In the genomic region with DNA sequence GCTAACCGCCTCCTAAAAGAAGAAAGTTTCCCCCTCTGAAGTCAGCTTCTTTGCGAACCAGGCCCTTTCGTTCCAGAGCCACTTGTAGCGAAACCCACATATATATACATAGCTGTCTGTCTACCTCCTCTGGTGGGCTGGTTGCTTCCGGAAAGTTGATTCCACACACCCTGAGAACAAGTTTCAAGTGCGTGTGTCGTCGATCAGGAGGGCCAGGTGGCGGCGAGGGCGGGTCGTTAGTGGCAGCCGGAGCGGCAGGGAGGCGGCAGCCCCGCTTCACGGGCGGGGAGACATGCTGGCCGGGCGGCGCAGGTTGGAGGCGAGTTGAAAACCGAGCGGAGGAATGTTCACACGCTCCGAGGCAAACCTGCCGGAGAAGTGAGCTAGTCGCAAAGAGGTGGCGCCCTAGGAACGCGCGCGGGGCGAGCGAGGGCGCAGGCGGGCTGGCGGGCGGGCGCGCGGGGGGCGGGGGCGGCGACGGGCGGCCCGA, we compare ENCODE assay signal across 8 cellular contexts. TPM values are rescaled to one million over a fixed set of nuclear protein-coding genes. Genes with fewer than 3 reads are reported as not detected.
A peak's percentile ranks its signal among the peaks of the same experiment; 100 is the strongest.
DNase-seq lines count a peak whose midpoint lies in the region; ATAC-seq and TF ChIP-seq lines count a peak whose summit lies in the region.

No MANE protein-coding gene starts in this region.

- H3K27me3 Mint-ChIP-seq in CD8-positive, alpha-beta T cell (ENCODE audit: low read depth), result peaks cover 74% of the 10 kb centered on the region
- H3K27me3 Mint-ChIP-seq in brain, result peaks cover 93% of the 10 kb centered on the region

- peak overlapping the region; percentile 92 for H3K4me2 ChIP-seq in smooth muscle cell

- H3K4me3 ChIP-seq in CD8-positive, alpha-beta T cell (ENCODE audit: low read depth, low read length), result peak overlapping the region; percentile 49
- H3K4me3 ChIP-seq in SK-N-MC, result peak overlapping the region; percentile 95
- peak overlapping the region; percentile 63 for H3K4me3 ChIP-seq in smooth muscle cell

- H3K9me3 Mint-ChIP-seq in CD8-positive, alpha-beta T cell, result no peaks in the 10 kb centered on the region
- H3K9me3 Mint-ChIP-seq in brain, result peaks cover 0 to 3% (median 0%) of the 10 kb centered on the region in 5 experiments

- CTCF ChIA-PET in CD8-positive, alpha-beta T cell (lab: Charles Lee), result no interaction called here

- peak overlapping the region; percentile 86 for H3K4me3 Mint-ChIP-seq in CD8-positive, alpha-beta T cell
- H3K4me3 Mint-ChIP-seq in brain, result peak overlapping the region; percentile 84 to 91 (median 85)

- H3K27me3 ChIP-seq in CD8-positive, alpha-beta T cell (ENCODE audit: insufficient read depth, low read length), result peaks cover 31% of the 10 kb centered on the region
- no peaks in the 10 kb centered on the region for H3K27me3 ChIP-seq in smooth muscle cell (ENCODE audit: low read depth)

- no peak overlapping the region for H3K27ac ChIP-seq in CD8-positive, alpha-beta T cell (ENCODE audit: low read depth, low read length)
- H3K27ac ChIP-seq in SK-N-MC (no peak overlapping the region), smooth muscle cell (ENCODE audit: low read depth) (peak overlapping the region; percentile 94)

- H3K4me1 Mint-ChIP-seq in CD8-positive, alpha-beta T cell (ENCODE audit: low read depth), result peaks cover 25% of the 10 kb centered on the region
- H3K4me1 Mint-ChIP-seq in brain, result peaks cover 32% of the 10 kb centered on the region

- no peaks in the 10 kb centered on the region for H3K36me3 Mint-ChIP-seq in CD8-positive, alpha-beta T cell
- no peaks in the 10 kb centered on the region for H3K36me3 Mint-ChIP-seq in brain

- TF ChIP-seq CTCF in CD8-positive, alpha-beta T cell (IDR thresholded peaks at IDR 0.05), result no peak
- no peak for TF ChIP-seq CTCF in brain (conservative IDR thresholded peaks at IDR 0.05)
- no peak for TF ChIP-seq CTCF in smooth muscle cell (IDR thresholded peaks at IDR 0.05; ENCODE audit: borderline replicate concordance, insufficient read depth, poor library complexity, severe bottlenecking)

- peak; percentile 64 for ATAC-seq in CD8-positive, alpha-beta T cell
- ATAC-seq in GM19372 (IDR thresholded peaks at IDR 0.05; ENCODE audit: low read depth, unreplicated experiment), result peak; percentile 79
- peak; percentile 82 for ATAC-seq in HG03432 (IDR thresholded peaks at IDR 0.05; ENCODE audit: unreplicated experiment)

- no peaks in the 10 kb centered on the region for H3K36me3 ChIP-seq in CD8-positive, alpha-beta T cell (ENCODE audit: insufficient read depth, low read length)
- no peaks in the 10 kb centered on the region for H3K36me3 ChIP-seq in SK-N-MC (ENCODE audit: insufficient read depth, low read length)
- no peaks in the 10 kb centered on the region for H3K36me3 ChIP-seq in smooth muscle cell (ENCODE audit: low read depth)

- peaks cover 22% of the 10 kb centered on the region for H3F3A ChIP-seq in smooth muscle cell (ENCODE audit: low read depth)

- POLR2A ChIA-PET in CD8-positive, alpha-beta T cell (lab: Charles Lee), result no interaction called here

- H3K9me3 ChIP-seq in CD8-positive, alpha-beta T cell (ENCODE audit: low read length), result no peaks in the 10 kb centered on the region
- H3K9me3 ChIP-seq in SK-N-MC (ENCODE audit: low read depth, low read length) (no peaks in the 10 kb centered on the region), smooth muscle cell (replicated peaks; ENCODE audit: low read depth) (no peaks in the 10 kb centered on the region)

- under 1% methylated on average over 22 of the region's 48 CpGs for WGBS in smooth muscle cell (ENCODE audit: low lambda C conversion rate)

- H3K9ac ChIP-seq in SK-N-MC (ENCODE audit: insufficient read length) (no peak overlapping the region), smooth muscle cell (ENCODE audit: low read depth) (peak overlapping the region; percentile 92)

- H4K20me1 ChIP-seq in smooth muscle cell (ENCODE audit: low read depth), result no peaks in the 10 kb centered on the region

- peaks cover 17% of the 10 kb centered on the region for H3K4me1 ChIP-seq in CD8-positive, alpha-beta T cell (ENCODE audit: insufficient read depth, low read length)
- H3K4me1 ChIP-seq in smooth muscle cell (ENCODE audit: low read depth), result peaks cover 28% of the 10 kb centered on the region

- peaks cover 25% of the 10 kb centered on the region for H3K79me2 ChIP-seq in smooth muscle cell (ENCODE audit: low read depth)

- intact Hi-C loops in CD8-positive, alpha-beta T cell (cut with DNase I, micrococcal nuclease), result no loop called here

- H3K27ac Mint-ChIP-seq in CD8-positive, alpha-beta T cell, result no peak overlapping the region
- peak overlapping the region in 4 of 5 experiments; percentile 26 to 83 (median 58) for H3K27ac Mint-ChIP-seq in brain

- DNase-seq in CD8-positive, alpha-beta T cell, result peak in 2 of 7 experiments; percentile 10 to 11
- DNase-seq in SK-N-MC (ENCODE audit: low read depth, low spot score) (no peak), iPS-NIHi7 (ENCODE audit: extremely low spot score) (peak; percentile 63), smooth muscle cell (lab: John Stamatoyannopoulos, UW; ENCODE audit: unreplicated experiment) (peak; percentile 39), RKO (ENCODE audit: low spot score) (no peak)

- peak overlapping the region; percentile 50 for H2AFZ ChIP-seq in smooth muscle cell (ENCODE audit: low read depth)

RNA-seq across cellular contexts. Expression of a gene that starts 2.6 kb away (rescaled TPM):
- total RNA-seq in CD8-positive, alpha-beta T cell, result not detected
- polyA plus RNA-seq in brain (ENCODE audit: insufficient read depth, low read depth, low replicate concordance) (0.58 TPM), smooth muscle cell (58.0 and 177 TPM in 2 replicates)
- 155 and 181 TPM in 2 replicates for total RNA-seq in smooth muscle cell

Comparison
In these comparisons a context has a peak if more than half of its experiments do, and no peak if none do; other contexts are left out.
1. DNase-seq: peak in iPS-NIHi7 (single experiment) and smooth muscle cell (single experiment); none in SK-N-MC (single experiment) and RKO (single experiment).
2. RNA of a gene that starts 2.6 kb away (total RNA-seq): 155 to 181 TPM in smooth muscle cell; not detected in CD8-positive, alpha-beta T cell; every median in the first group is over 100 times any median in the second.
3. Peak in every context shown above with its lines, with median percentiles within 50 percentile points of each other: ATAC-seq and H3K4me3 ChIP-seq.